ENCODE assay signal across 8 cellular contexts in genomic region chr1:43367904-43368645, GRCh38. TPM values are rescaled to one million over a fixed set of nuclear protein-coding genes. Genes with fewer than 3 reads are reported as not detected.
A peak's percentile ranks its signal among the peaks of the same experiment; 100 is the strongest.
DNase-seq lines count a peak whose midpoint lies in the region; ATAC-seq and TF ChIP-seq lines count a peak whose summit lies in the region.

Gene ELOVL1 (minus strand): TSS chr1:43368011. CDS start chr1:43365609, 2,402 bp downstream.

- ATAC-seq in GM18867 (IDR thresholded peaks at IDR 0.05; ENCODE audit: unreplicated experiment) (peak; percentile 72), HG03103 (IDR thresholded peaks at IDR 0.05; ENCODE audit: low read depth, unreplicated experiment) (peak; percentile 68)

- TF ChIP-seq POLR2A in breast epithelium (IDR thresholded peaks at IDR 0.05) (peak; percentile 38), spleen (IDR thresholded peaks at IDR 0.05) (peak; percentile 19 to 70 (median 33))

- peak; percentile 26 for TF ChIP-seq CTCF in VCaP (conservative IDR thresholded peaks at IDR 0.05)
- TF ChIP-seq CTCF in breast epithelium (IDR thresholded peaks at IDR 0.05), result peak in 1 of 3 donors; percentile 18
- TF ChIP-seq CTCF in spleen (IDR thresholded peaks at IDR 0.05 in 8 of 11, conservative IDR thresholded peaks at IDR 0.05 in 3 of 11), result peak in 5 of 11 experiments; percentile 9 to 28 (median 16)

- H3K36me3 ChIP-seq in breast epithelium (no peaks in the 10 kb centered on the region), spleen (peaks cover 6 to 34% (median 23%) of the 10 kb centered on the region in 6 donors)

- no peaks in the 10 kb centered on the region for H3K9me3 ChIP-seq in breast epithelium
- H3K9me3 ChIP-seq in spleen, result no peaks in the 10 kb centered on the region

- H3K4me3 ChIP-seq in breast epithelium, result peak within 1 kb of the TSS; percentile 69 to 88 (median 88)
- H3K4me3 ChIP-seq in spleen, result peak within 1 kb of the TSS; percentile 69 to 96 (median 80)

- peaks cover 44 to 45% of the 10 kb centered on the region in 2 donors for H3K4me1 Mint-ChIP-seq in immature natural killer cell

- no peaks in the 10 kb centered on the region for H3K9me3 Mint-ChIP-seq in immature natural killer cell

- peaks cover 2 to 19% (median 5%) of the 10 kb centered on the region in 3 donors for H3K36me3 Mint-ChIP-seq in immature natural killer cell

- in situ Hi-C loops in ACHN (cut with HindIII; ENCODE audit: low pct_ligation_motif_present, low pct_unique_long_range_greater_than_20kb, low sequenced_read_pairs), result no loop called here

- H3K4me3 Mint-ChIP-seq in immature natural killer cell, result peak within 1 kb of the TSS; percentile 91 to 93 (median 92)

- intact Hi-C loops in breast epithelium (cut with DNase I; ENCODE audit: low total_unique reads) (no loop called here), spleen (cut with DNase I; ENCODE audit: low total_unique reads) (no loop called here)

- peak within 1 kb of the TSS; percentile 84 to 98 (median 93) for H3K27ac Mint-ChIP-seq in immature natural killer cell

- H3K27me3 ChIP-seq in breast epithelium, result no peaks in the 10 kb centered on the region
- no peaks in the 10 kb centered on the region for H3K27me3 ChIP-seq in spleen (replicated peaks in 1 of 7)

- 0 to 1% (median 0%) methylated on average over 22 to 58 of the region's 58 CpGs for WGBS in spleen, 5 donors

- H3K27me3 Mint-ChIP-seq in immature natural killer cell (ENCODE audit: low read depth in 3 of 3), result peaks cover 3 to 7% (median 3%) of the 10 kb centered on the region in 3 donors

- H3K4me1 ChIP-seq in breast epithelium (peaks cover 8 to 18% of the 10 kb centered on the region in 2 donors), spleen (peaks cover 16 to 83% (median 39%) of the 10 kb centered on the region in 6 donors)

- peak; percentile 85 for DNase-seq in ACHN
- peak; percentile 86 for DNase-seq in NCI-H2196 treated with DMSO at 0.1 percent for 48 hours (lab: John Stamatoyannopoulos, UW; ENCODE audit: unreplicated experiment)
- DNase-seq in breast epithelium (ENCODE audit: low spot score in 2 of 2), result peak; percentile 89
- DNase-seq in immature natural killer cell, result peak; percentile 86 to 89 (median 89)
- DNase-seq in spleen, result peak; percentile 99

- H3K27ac ChIP-seq in VCaP (peak within 1 kb of the TSS; percentile 91), breast epithelium (peak within 1 kb of the TSS; percentile 94 to 98), spleen (peak within 1 kb of the TSS; percentile 92 to 99 (median 98))

RNA-seq across cellular contexts. Expression of gene ELOVL1, which starts in this region (rescaled TPM):
- total RNA-seq in breast epithelium (10 to 100 TPM; 45.9 to 60.6 (median 55.5) TPM), spleen (10 to 100 TPM; 42.9 to 78.7 (median 54.1) TPM)
- polyA plus RNA-seq in immature natural killer cell (100 to 1,000 TPM in 2 of 3 donors, 10 to 100 TPM in 1; 99.8 to 189 (median 113) TPM), spleen (10 to 100 TPM; 38.7 to 55.5 (median 43.2) TPM)

Comparison
In these comparisons a context has a peak if more than half of its experiments do, and no peak if none do; other contexts are left out.
1. Peak in every context shown above with its lines: DNase-seq, ATAC-seq, H3K4me3 ChIP-seq and H3K27ac ChIP-seq.